In the genomic region with DNA sequence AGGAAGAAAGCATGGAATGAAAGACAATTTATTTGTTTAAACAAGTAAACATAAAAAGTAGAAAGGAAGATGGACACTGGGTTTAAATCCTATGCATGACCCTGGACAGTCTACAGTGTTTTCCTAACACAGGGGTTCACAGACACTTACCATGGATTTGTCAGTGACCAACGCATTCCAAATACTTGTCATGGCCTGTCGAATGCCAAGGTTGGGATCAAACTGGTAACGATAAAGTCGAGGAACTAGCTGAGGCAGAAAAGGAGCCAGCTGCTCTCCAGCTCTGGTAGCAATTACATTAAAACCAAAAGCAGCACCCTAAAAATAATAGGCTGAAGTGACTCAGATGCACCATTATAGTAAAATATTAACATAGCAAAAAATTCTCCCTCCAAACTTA, we compare ENCODE assay signal across 10 cellular contexts. TPM values are rescaled to one million over a fixed set of nuclear protein-coding genes. Genes with fewer than 3 reads are reported as not detected.
"Had no signal": no experiment of that assay in that cellular context is flagged by ENCODE, and none has a peak within 500 bp of the region (broad histone marks: within the 10 kb centered on the region; RNA-seq: fewer than 3 reads in every experiment).

No MANE protein-coding gene starts in this region.

- ATAC-seq: HCT116, HepG2 had no signal

- H3K9me3 ChIP-seq: HAP-1 had no signal

- H3K27ac ChIP-seq: HL-60 had no signal

- H3K4me1 ChIP-seq: HAP-1 had no signal

- DNase-seq: GOT3, H7, HFFc6 had no signal

- H3K4me3 ChIP-seq: HAP-1 had no signal

RNA-seq across cellular contexts. Expression of a gene that starts 59.4 kb away (rescaled TPM):
- total RNA-seq: H4, H7, HepG2, HFFc6, HT1080 had no signal
- polyA plus RNA-seq: HepG2, IgD-negative memory B cell had no signal
